Comparison of ENCODE assay signal across 9 cellular contexts in the genomic region with DNA sequence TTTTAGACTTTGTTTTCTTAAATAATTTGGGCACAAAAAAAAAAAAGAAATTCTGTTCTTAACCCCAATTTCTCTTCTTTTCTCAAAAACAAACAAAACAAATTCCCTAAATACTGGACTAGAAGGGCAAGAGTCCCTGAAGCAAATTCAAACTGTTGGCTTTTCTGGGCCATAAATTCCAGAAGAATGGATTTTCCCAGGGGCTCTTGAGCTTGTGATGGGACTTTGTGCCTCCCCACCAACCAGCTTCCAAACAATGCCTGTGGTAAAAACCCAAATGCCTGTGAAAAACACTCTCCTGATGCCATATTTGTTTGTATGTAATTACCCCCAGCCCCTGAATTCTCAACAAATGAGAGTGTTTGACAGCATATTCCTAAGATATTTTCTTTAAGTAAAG. TPM values are rescaled to one million over a fixed set of nuclear protein-coding genes. Genes with fewer than 3 reads are reported as not detected.
"Had no signal": no experiment of that assay in that cellular context is flagged by ENCODE, and none has a peak within 500 bp of the region (broad histone marks: within the 10 kb centered on the region; RNA-seq: fewer than 3 reads in every experiment).

No MANE protein-coding gene starts in this region.

- H2AFZ ChIP-seq: GM23248 had no signal

- H3K27ac ChIP-seq: GM23248, KMS-11 had no signal

- ATAC-seq: HCT116 had no signal

- H3K36me3 ChIP-seq: HAP-1 had no signal

- DNase-seq: GM23248, GOT3, H7, HFFc6, KBM-7 had no signal

- H3K9me3 ChIP-seq: HAP-1 had no signal

- H3K4me3 ChIP-seq: GM23248, HAP-1 had no signal

- H3K4me2 ChIP-seq: KMS-11 had no signal

- H3K4me1 ChIP-seq: HAP-1 had no signal

- H3K9ac ChIP-seq: GM23248, KMS-11 had no signal

RNA-seq across cellular contexts. Expression of gene SGIP1, which starts 55.4 kb away (rescaled TPM):
- total RNA-seq: HT-29 had no signal
